Comparison of ENCODE assay signal across 7 cellular contexts in the genomic region with DNA sequence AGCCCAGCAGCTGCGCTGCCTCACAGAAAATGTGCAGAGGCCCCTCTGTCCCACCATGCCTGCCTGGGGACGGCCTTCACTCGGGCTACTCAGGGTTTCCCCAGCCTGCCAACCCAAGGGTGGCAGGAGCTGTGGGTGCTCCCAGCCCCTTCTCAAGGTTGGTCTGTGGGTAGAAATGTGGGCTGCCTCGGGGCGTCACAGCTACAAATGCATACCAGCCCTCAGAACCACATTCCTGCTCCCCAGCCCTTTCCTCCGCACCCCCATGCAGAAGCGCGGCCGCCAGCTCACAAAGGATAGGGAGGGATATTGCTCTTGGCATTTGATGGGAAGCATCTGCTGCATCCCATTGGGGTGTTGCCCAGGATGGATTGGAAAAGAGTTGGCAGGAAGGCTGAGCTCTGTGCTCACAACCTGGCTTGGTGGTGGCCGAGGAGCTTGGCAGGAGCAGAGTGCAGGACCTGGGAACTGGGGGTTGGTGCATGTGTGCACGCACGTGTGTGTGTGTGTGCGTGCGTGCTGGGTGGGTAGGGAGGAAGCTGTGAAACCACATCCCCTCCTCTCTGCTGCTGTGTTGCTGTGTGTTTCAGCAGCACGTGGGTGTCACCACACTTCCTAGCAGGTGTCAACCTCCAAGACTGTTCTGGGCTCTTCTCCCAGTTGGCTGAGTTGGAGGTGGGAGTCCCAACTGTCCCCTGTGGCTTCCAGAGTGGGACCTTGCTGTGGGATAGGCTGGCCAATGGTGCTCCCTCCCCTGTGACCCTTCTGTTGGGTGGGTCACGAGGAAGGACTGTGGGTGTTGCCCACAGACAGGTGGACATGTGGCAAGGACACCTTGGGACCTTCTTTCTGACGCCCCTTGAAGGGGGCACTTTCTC.
A peak's percentile ranks its signal among the peaks of the same experiment; 100 is the strongest.
DNase-seq lines count a peak whose midpoint lies in the region; ATAC-seq and TF ChIP-seq lines count a peak whose summit lies in the region.

No MANE protein-coding gene starts in this region.

- H3K4me3 ChIP-seq in uterus = no peak overlapping the region

- peak overlapping the region; percentile 66 to 76 for H3K27ac ChIP-seq in uterus

- no peaks in the 10 kb centered on the region for H3K9me3 Mint-ChIP-seq in effector memory CD8-positive, alpha-beta T cell

- no peak for TF ChIP-seq POLR2A in uterus (IDR thresholded peaks at IDR 0.05)

- H3K27me3 Mint-ChIP-seq in effector memory CD8-positive, alpha-beta T cell = no peaks in the 10 kb centered on the region

- DNase-seq in activated CD4-positive, alpha-beta T cell treated with anti-CD3 and anti-CD28 coated beads, Interleukin-2, amount 50 U/mL, for 1 hour = peak; percentile 76
- peak; percentile 77 to 82 (median 80) for DNase-seq in effector memory CD8-positive, alpha-beta T cell
- no peak for DNase-seq in omental fat pad (ENCODE audit: low spot score)
- DNase-seq in uterus = peak; percentile 66 to 70
- DNase-seq in H4 (ENCODE audit: low spot score) = no peak

- H3K36me3 Mint-ChIP-seq in effector memory CD8-positive, alpha-beta T cell (ENCODE audit: insufficient read depth) = peaks cover 45% of the 10 kb centered on the region

- H3K4me1 Mint-ChIP-seq in effector memory CD8-positive, alpha-beta T cell (ENCODE audit: low read depth in 2 of 2) = peaks cover 84 to 85% of the 10 kb centered on the region in 2 donors

- peaks cover 25 to 58% of the 10 kb centered on the region in 2 donors for H3K4me1 ChIP-seq in uterus

- intact Hi-C loops in uterus (cut with DNase I; ENCODE audit: low total_unique reads) = no loop called here

- ATAC-seq in GM19023 (IDR thresholded peaks at IDR 0.05; ENCODE audit: unreplicated experiment) = peak; percentile 44
- ATAC-seq in HG03457 (IDR thresholded peaks at IDR 0.05; ENCODE audit: unreplicated experiment) = peak; percentile 29
- ATAC-seq in effector memory CD8-positive, alpha-beta T cell (replicated peaks) = peak; percentile 65
- ATAC-seq in omental fat pad (ENCODE audit: low FRiP score) = peak; percentile 12

- no peaks in the 10 kb centered on the region for H3K27me3 ChIP-seq in uterus

- H3K4me3 Mint-ChIP-seq in effector memory CD8-positive, alpha-beta T cell = peak overlapping the region; percentile 70 to 82

- TF ChIP-seq CTCF in omental fat pad (IDR thresholded peaks at IDR 0.05) (no peak), uterus (IDR thresholded peaks at IDR 0.05) (no peak)

- no peaks in the 10 kb centered on the region for H3K36me3 ChIP-seq in uterus

- peak overlapping the region; percentile 94 to 99 for H3K27ac Mint-ChIP-seq in effector memory CD8-positive, alpha-beta T cell

- no peaks in the 10 kb centered on the region for H3K9me3 ChIP-seq in uterus

Comparison
In these comparisons a context has a peak if more than half of its experiments do, and no peak if none do; other contexts are left out.
1. ATAC-seq: peak in every context shown above with its lines; median percentile 65 in effector memory CD8-positive, alpha-beta T cell; 44 in GM19023; 29 in HG03457; 12 in omental fat pad.
2. DNase-seq: peak in activated CD4-positive, alpha-beta T cell treated with anti-CD3 and anti-CD28 coated beads, Interleukin-2, amount 50 U/mL, for 1 hour (single experiment), effector memory CD8-positive, alpha-beta T cell (3 of 3) and uterus (2 of 2); none in omental fat pad (single experiment) and H4 (single experiment).